In genomic region chr1:26038477-26038876, GRCh38 we compare ENCODE assay signal across 1 cellular context.
A peak's percentile ranks its signal among the peaks of the same experiment; 100 is the strongest.
TF ChIP-seq lines count a peak whose summit lies in the region.

No MANE protein-coding gene starts in this region.

TF ChIP-seq in K562, 482 proteins besides CTCF, POLR2A, EP300 and RAD21:
- TF ChIP-seq FOXA3 (CRISPR knock-in tag; conservative IDR thresholded peaks at IDR 0.05 in 1 of 2, IDR thresholded peaks at IDR 0.05 in 1 of 2) (no peak), ZNF592 (IDR thresholded peaks at IDR 0.05) (0 out of 2 replicates have a peak, but pooled peaks have one; percentile 20), KAT8 (IDR thresholded peaks at IDR 0.05; ENCODE audit: low read depth) (no peak)
